In genomic region chr1:223841977-223842623, GRCh38 we compare ENCODE assay signal across 7 cellular contexts. TPM values are rescaled to one million over a fixed set of nuclear protein-coding genes. Genes with fewer than 3 reads are reported as not detected.
A peak's percentile ranks its signal among the peaks of the same experiment; 100 is the strongest.
DNase-seq lines count a peak whose midpoint lies in the region; ATAC-seq and TF ChIP-seq lines count a peak whose summit lies in the region.
"Not testable (repeated sequence)": the region's sequence is repeated elsewhere in the genome, so short reads cannot be mapped to it uniquely, and the experiment has no call there.

No MANE protein-coding gene starts in this region.

- H4K12ac ChIP-seq in trophoblast cell (ENCODE audit: low read depth, low read length) = not testable (repeated sequence)

- H2AFZ ChIP-seq in ACC112 (ENCODE audit: low read length, unreplicated experiment); SK-N-SH (ENCODE audit: low read depth); trophoblast cell (ENCODE audit: insufficient read depth, low read length, poor library complexity): not testable (repeated sequence)

- not testable (repeated sequence) for H3K9me3 Mint-ChIP-seq in central memory CD8-positive, alpha-beta T cell

- not testable (repeated sequence) for H3K27ac ChIP-seq in ACC112 (ENCODE audit: low read depth, low read length); HEK293 (ENCODE audit: extremely low read depth, low read depth, low read length); SK-N-SH (ENCODE audit: low read depth in 2 of 2, low read length in 1 of 2); trophoblast cell (ENCODE audit: low read depth, low read length)

- peaks cover 37% of the 10 kb centered on the region for H3K4me1 ChIP-seq in ACC112 (ENCODE audit: control insufficient read depth, insufficient read depth, low read length, unreplicated experiment)
- peaks cover 36% of the 10 kb centered on the region for H3K4me1 ChIP-seq in HEK293 (ENCODE audit: control insufficient read depth, insufficient read depth, low read length)
- peaks cover 23 to 33% of the 10 kb centered on the region in 2 experiments; a peak in 3 of 4 replicates for H3K4me1 ChIP-seq in SK-N-SH (ENCODE audit: control insufficient read depth in 1 of 2, insufficient read depth in 2 of 2, low read depth in 1 of 2, low read length in 1 of 2)
- not testable (repeated sequence) for H3K4me1 ChIP-seq in trophoblast cell (ENCODE audit: control insufficient read depth in 1 of 2, insufficient read depth in 2 of 2, low read length in 2 of 2)

- H3K27me3 Mint-ChIP-seq in central memory CD8-positive, alpha-beta T cell = not testable (repeated sequence)

- H3K27ac Mint-ChIP-seq in central memory CD8-positive, alpha-beta T cell (ENCODE audit: low read depth) = peak overlapping the region; percentile 29

- not testable (repeated sequence) for H3K4me3 Mint-ChIP-seq in central memory CD8-positive, alpha-beta T cell

- H3K4me1 Mint-ChIP-seq in central memory CD8-positive, alpha-beta T cell = peaks cover 53% of the 10 kb centered on the region

- peaks cover 17% of the 10 kb centered on the region for H3K79me1 ChIP-seq in trophoblast cell (ENCODE audit: low read length)

- H3K4ac ChIP-seq in trophoblast cell (ENCODE audit: low read depth, low read length) = peak overlapping the region; percentile 99

- H2BK5ac ChIP-seq in trophoblast cell (ENCODE audit: low read depth, low read length, poor library complexity) = not testable (repeated sequence)

- not testable (repeated sequence) for ATAC-seq in central memory CD8-positive, alpha-beta T cell (replicated peaks; ENCODE audit: extremely low read depth, poor library complexity, severe bottlenecking)

- H3F3A ChIP-seq in SK-N-SH (replicated peaks; ENCODE audit: insufficient read depth) = peaks cover 19% of the 10 kb centered on the region

- not testable (repeated sequence) for H3K9ac ChIP-seq in SK-N-SH; trophoblast cell (ENCODE audit: low read length)

- H3K36me3 ChIP-seq in ACC112 (ENCODE audit: insufficient read depth, low read length); HEK293 (ENCODE audit: control insufficient read depth in 2 of 2, insufficient read depth in 1 of 2, low read length in 2 of 2); SK-N-SH (replicated peaks in 1 of 2; ENCODE audit: control insufficient read depth in 1 of 2, insufficient read depth in 2 of 2, low read length in 1 of 2); trophoblast cell (ENCODE audit: control insufficient read depth in 1 of 2, insufficient read depth in 2 of 2, low read length in 2 of 2): not testable (repeated sequence)

- H3K18ac ChIP-seq in trophoblast cell (ENCODE audit: low read length) = not testable (repeated sequence)

- H3K4me2 ChIP-seq in SK-N-SH = 0 out of 2 replicates have a peak overlapping the region, but pooled peaks have one; percentile 29
- H3K4me2 ChIP-seq in trophoblast cell (ENCODE audit: low read length) = not testable (repeated sequence)

- peak overlapping the region; percentile 55; the same call in 1 of the 2 replicates for H3K4me3 ChIP-seq in ACC112 (ENCODE audit: low read depth, low read length)
- not testable (repeated sequence) for H3K4me3 ChIP-seq in HEK293 (ENCODE audit: low read depth, low read length); SK-N-SH (ENCODE audit: low read depth in 2 of 2, low read length in 1 of 2); trophoblast cell (ENCODE audit: low read depth, low read length)

- POLR2A ChIA-PET in HEK293 (lab: Yijun Ruan, JAX) = interaction anchor here (0.7 to 1.9 kb wide), 3 partner anchors 18 to 256 kb away, joined by 4 to 7 read pairs (median 6); no protein-coding TSS in a partner anchor
- POLR2A ChIA-PET in SK-N-SH (lab: Yijun Ruan, JAX) = not testable (repeated sequence)

- not testable (repeated sequence) for H3K9me2 ChIP-seq in SK-N-SH

- peaks cover 69% of the 10 kb centered on the region for H4K20me1 ChIP-seq in SK-N-SH (ENCODE audit: insufficient read depth)

- not testable (repeated sequence) for H3K14ac ChIP-seq in trophoblast cell (ENCODE audit: low read length)

- WGBS in SK-N-SH (ENCODE audit: low lambda C conversion rate) = 98% methylated on average over 13 of the region's 13 CpGs
- WGBS in trophoblast cell (ENCODE audit: extremely low coverage, insufficient coverage, insufficient read length) = no CpG with 5 or more reads among the region's 13 CpGs

- H2BK12ac ChIP-seq in trophoblast cell (ENCODE audit: low read length) = not testable (repeated sequence)

- not testable (repeated sequence) for H3K27me3 ChIP-seq in ACC112 (ENCODE audit: insufficient read depth, low read length); SK-N-SH (ENCODE audit: insufficient read depth); trophoblast cell (ENCODE audit: insufficient read depth, low read length)

- not testable (repeated sequence) for H4K8ac ChIP-seq in trophoblast cell (ENCODE audit: low read depth, low read length)

- TF ChIP-seq CTCF in HEK293 (tag by site-specific recombination; IDR thresholded peaks at IDR 0.05); SK-N-SH (IDR thresholded peaks at IDR 0.05): not testable (repeated sequence)

- peaks cover 18% of the 10 kb centered on the region for H3K36me3 Mint-ChIP-seq in central memory CD8-positive, alpha-beta T cell (ENCODE audit: insufficient read depth)

- H2BK120ac ChIP-seq in trophoblast cell (ENCODE audit: insufficient read depth, low read length, poor library complexity) = not testable (repeated sequence)

- H3K9me3 ChIP-seq in HEK293 (ENCODE audit: control insufficient read depth, insufficient read depth, low read depth, low read length); SK-N-SH; trophoblast cell (ENCODE audit: insufficient read depth, low read depth, low read length): not testable (repeated sequence)

- not testable (repeated sequence) for TF ChIP-seq EP300 in SK-N-SH (IDR thresholded peaks at IDR 0.05; ENCODE audit: borderline replicate concordance in 1 of 2, low read depth in 1 of 2, low read length in 1 of 2)

- not testable (repeated sequence) for H3K23ac ChIP-seq in trophoblast cell (ENCODE audit: low read length)

- H3K79me2 ChIP-seq in ACC112 (ENCODE audit: control insufficient read depth, insufficient read depth, low read length, unreplicated experiment) (peaks cover 83% of the 10 kb centered on the region), SK-N-SH (ENCODE audit: insufficient read depth) (peaks cover 89% of the 10 kb centered on the region), trophoblast cell (ENCODE audit: control insufficient read depth, insufficient read depth, low read length, poor library complexity) (peaks cover 40% of the 10 kb centered on the region)

- H2AK5ac ChIP-seq in trophoblast cell (ENCODE audit: low read length) = not testable (repeated sequence)

- peak; percentile 30 for DNase-seq in NCI-H69 (lab: John Stamatoyannopoulos, UW)
- not testable (repeated sequence) for DNase-seq in SK-N-SH; central memory CD8-positive, alpha-beta T cell (ENCODE audit: low spot score in 2 of 2); trophoblast cell
- peak; percentile 12 for DNase-seq in kidney tubule cell (ENCODE audit: low spot score)

- peak overlapping the region; percentile 14 for H4K91ac ChIP-seq in trophoblast cell (ENCODE audit: low read depth, low read length)

- CTCF ChIA-PET in HEK293 (lab: Yijun Ruan, JAX) (interaction anchor here (0.6 to 1.1 kb wide), 8 partner anchors 9 to 840 kb away, joined by 3 to 9 read pairs (median 4); no protein-coding TSS in a partner anchor), SK-N-SH (lab: Yijun Ruan, JAX) (interaction anchor here (0.8 to 3.5 kb wide), 5 partner anchors 9 to 93 kb away, joined by 3 to 21 read pairs (median 4); no protein-coding TSS in a partner anchor)

- not testable (repeated sequence) for TF ChIP-seq RAD21 in SK-N-SH (IDR thresholded peaks at IDR 0.05; ENCODE audit: low read length)

TF ChIP-seq in HEK293, 187 proteins besides CTCF, POLR2A, EP300 and RAD21 (continues in another document):
- TF ChIP-seq OSR2 (tag by site-specific recombination; IDR thresholded peaks at IDR 0.05) = peak; percentile 67

TF ChIP-seq in SK-N-SH, 30 proteins besides CTCF, POLR2A, EP300 and RAD21:
- TF ChIP-seq, protein P1, sequence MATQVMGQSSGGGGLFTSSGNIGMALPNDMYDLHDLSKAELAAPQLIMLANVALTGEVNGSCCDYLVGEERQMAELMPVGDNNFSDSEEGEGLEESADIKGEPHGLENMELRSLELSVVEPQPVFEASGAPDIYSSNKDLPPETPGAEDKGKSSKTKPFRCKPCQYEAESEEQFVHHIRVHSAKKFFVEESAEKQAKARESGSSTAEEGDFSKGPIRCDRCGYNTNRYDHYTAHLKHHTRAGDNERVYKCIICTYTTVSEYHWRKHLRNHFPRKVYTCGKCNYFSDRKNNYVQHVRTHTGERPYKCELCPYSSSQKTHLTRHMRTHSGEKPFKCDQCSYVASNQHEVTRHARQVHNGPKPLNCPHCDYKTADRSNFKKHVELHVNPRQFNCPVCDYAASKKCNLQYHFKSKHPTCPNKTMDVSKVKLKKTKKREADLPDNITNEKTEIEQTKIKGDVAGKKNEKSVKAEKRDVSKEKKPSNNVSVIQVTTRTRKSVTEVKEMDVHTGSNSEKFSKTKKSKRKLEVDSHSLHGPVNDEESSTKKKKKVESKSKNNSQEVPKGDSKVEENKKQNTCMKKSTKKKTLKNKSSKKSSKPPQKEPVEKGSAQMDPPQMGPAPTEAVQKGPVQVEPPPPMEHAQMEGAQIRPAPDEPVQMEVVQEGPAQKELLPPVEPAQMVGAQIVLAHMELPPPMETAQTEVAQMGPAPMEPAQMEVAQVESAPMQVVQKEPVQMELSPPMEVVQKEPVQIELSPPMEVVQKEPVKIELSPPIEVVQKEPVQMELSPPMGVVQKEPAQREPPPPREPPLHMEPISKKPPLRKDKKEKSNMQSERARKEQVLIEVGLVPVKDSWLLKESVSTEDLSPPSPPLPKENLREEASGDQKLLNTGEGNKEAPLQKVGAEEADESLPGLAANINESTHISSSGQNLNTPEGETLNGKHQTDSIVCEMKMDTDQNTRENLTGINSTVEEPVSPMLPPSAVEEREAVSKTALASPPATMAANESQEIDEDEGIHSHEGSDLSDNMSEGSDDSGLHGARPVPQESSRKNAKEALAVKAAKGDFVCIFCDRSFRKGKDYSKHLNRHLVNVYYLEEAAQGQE (IDR thresholded peaks at IDR 0.05; ENCODE audit: low read depth, low read length) = peak; percentile 63; the same call in 1 of the 2 replicates

RNA-seq across cellular contexts. Expression of gene TP53BP2, which starts 3.6 kb away (rescaled TPM):
- polyA plus RNA-seq in SK-N-SH (2012; rRNA removed) = 11.4 and 14.8 TPM in 2 replicates
- polyA plus RNA-seq in SK-N-SH (2012; cell fraction: cytosol; rRNA removed) = 13.5 and 13.9 TPM in 2 replicates
- polyA plus RNA-seq in SK-N-SH (2012; cell fraction: nucleus; rRNA removed) = 14.2 and 19.2 TPM in 2 replicates
- 56.4 and 57.3 TPM in 2 replicates for polyA plus RNA-seq in trophoblast cell (2013)
